ENCODE assay signal across 20 cellular contexts in genomic region chr1:50793521-50793920, GRCh38.
DNase-seq lines count a peak whose midpoint lies in the region; ATAC-seq, FAIRE-seq and TF ChIP-seq lines count a peak whose summit lies in the region.
"Had no signal": no experiment of that assay in that cellular context is flagged by ENCODE, and none has a peak within 500 bp of the region (broad histone marks: within the 10 kb centered on the region; RNA-seq: fewer than 3 reads in every experiment).

No MANE protein-coding gene starts in this region.

- TF ChIP-seq RAD21 in H1 (IDR thresholded peaks at IDR 0.05 in 1 of 2, conservative IDR thresholded peaks at IDR 0.05 in 1 of 2; ENCODE audit: low read depth in 2 of 2, low read length in 2 of 2) = no peak

- H3K79me1 ChIP-seq in H1 (ENCODE audit: low read depth, low read length) = no peaks in the 10 kb centered on the region

- H2AFZ ChIP-seq in GM23338 = no peak overlapping the region
- H2AFZ ChIP-seq in H1 (ENCODE audit: low read length) = no peak overlapping the region
- H2AFZ ChIP-seq: GM23248 had no signal

- no peaks in the 10 kb centered on the region for H3K36me3 ChIP-seq in GM23338 (ENCODE audit: insufficient read depth)
- no peaks in the 10 kb centered on the region for H3K36me3 ChIP-seq in HUES48 (ENCODE audit: control insufficient read depth, insufficient read depth, low read length)
- H3K36me3 ChIP-seq in H1 (ENCODE audit: control insufficient read depth in 2 of 4, insufficient read depth in 4 of 4, low read length in 3 of 4) = no peaks in the 10 kb centered on the region

- peak; percentile 19 for FAIRE-seq in H1 (lab: Jason Lieb, UNC)
- FAIRE-seq: A549, GM12891, GM18507 had no signal

- POLR2A ChIA-PET in H1 (lab: Charles Lee; ENCODE audit: partially characterized antibody) = no interaction called here

- no peak overlapping the region for H3K14ac ChIP-seq in H1 (ENCODE audit: insufficient read length)

- H4K5ac ChIP-seq in H1 (ENCODE audit: insufficient read length, low read depth, low read length) = no peak overlapping the region

- no peak overlapping the region for H2BK5ac ChIP-seq in H1 (ENCODE audit: low read depth, low read length)

- H3K9ac ChIP-seq in HUES48 (ENCODE audit: low read depth, low read length) (no peak overlapping the region), H1 (replicated peaks in 1 of 4; ENCODE audit: extremely low read depth in 1 of 4, low read depth in 3 of 4, low read length in 3 of 4) (no peak overlapping the region)
- H3K9ac ChIP-seq: GM23248 had no signal

- no peak overlapping the region for H3K4me3 Mint-ChIP-seq in GM23338
- H3K4me3 Mint-ChIP-seq: CD4-positive, alpha-beta memory T cell had no signal

- H3K36me3 Mint-ChIP-seq in GM23338 (ENCODE audit: low read depth) = no peaks in the 10 kb centered on the region

- no peak overlapping the region for H3K4ac ChIP-seq in H1 (replicated peaks; ENCODE audit: insufficient read length, low read depth, low read length)

- no peak overlapping the region for H2BK15ac ChIP-seq in H1 (ENCODE audit: low read length)

- CTCF ChIA-PET in H1 (lab: Charles Lee; ENCODE audit: partially characterized antibody) = interaction anchor here (1.0 kb wide), 1 partner anchor 18 kb away, joined by 3 read pairs; no protein-coding TSS in a partner anchor

- no peak for ATAC-seq in GM23338
- ATAC-seq: A549, HCT116 had no signal

- H3K4me3 ChIP-seq in GM23338 (no peak overlapping the region), HUES48 (ENCODE audit: low read depth, low read length) (no peak overlapping the region), H1 (ENCODE audit: extremely low read depth in 1 of 4, insufficient read depth in 2 of 4, low read depth in 3 of 4, low read length in 4 of 4) (no peak overlapping the region)
- H3K4me3 ChIP-seq: A549, GM23248 had no signal

- H3K4me1 Mint-ChIP-seq in GM23338 = peaks cover 17% of the 10 kb centered on the region

- H2BK20ac ChIP-seq in H1 (ENCODE audit: low read length) = no peak overlapping the region

- H4K91ac ChIP-seq in H1 (replicated peaks; ENCODE audit: insufficient read length, low read length) = no peak overlapping the region

- no peak overlapping the region for H2BK120ac ChIP-seq in H1 (replicated peaks; ENCODE audit: low read depth, low read length)

- DNase-seq in GM23338 (ENCODE audit: low spot score) (no peak), H1 (ENCODE audit: low read depth in 1 of 2, low spot score in 2 of 2) (no peak), OCI-M2 (lab: John Stamatoyannopoulos, UW; ENCODE audit: unreplicated experiment) (no peak), Kasumi-1 (lab: John Stamatoyannopoulos, UW) (no peak)
- no peak for DNase-seq in stimulated activated CD4-positive, alpha-beta T cell treated with anti-CD3 and anti-CD28 coated beads, Interleukin-4, amount 100 ng/mL, for 1 hour
- DNase-seq: 8988T; C1 segment of cervical spinal cord; Calu3; CD4-positive, alpha-beta memory T cell; COR-L47; DMS53; DMS79 treated with DMSO at 0.1 percent for 48 hours; GF-D8; GM23248; H7 had no signal

- H3K9me3 ChIP-seq in HUES48 (ENCODE audit: control insufficient read depth, insufficient read depth, low read length) = no peaks in the 10 kb centered on the region
- H3K9me3 ChIP-seq in H1 (ENCODE audit: insufficient read depth in 2 of 2, low read depth in 1 of 2, low read length in 1 of 2) = no peaks in the 10 kb centered on the region
- H3K9me3 ChIP-seq: A549 had no signal

- no peak overlapping the region for H3K23ac ChIP-seq in H1 (ENCODE audit: insufficient read length)

- H3K79me2 ChIP-seq in GM23338 (replicated peaks; ENCODE audit: insufficient read depth) = no peaks in the 10 kb centered on the region
- no peaks in the 10 kb centered on the region for H3K79me2 ChIP-seq in H1 (ENCODE audit: control insufficient read depth in 1 of 2, insufficient read depth in 2 of 2, low read length in 2 of 2)

- H4K20me1 ChIP-seq in GM23338 (replicated peaks; ENCODE audit: insufficient read depth) (no peaks in the 10 kb centered on the region), H1 (replicated peaks in 1 of 2; ENCODE audit: control insufficient read depth in 1 of 2, insufficient read depth in 2 of 2, low read length in 2 of 2) (no peaks in the 10 kb centered on the region)

- no peaks in the 10 kb centered on the region; the same call in 1 of the 2 replicates for H3K9me2 ChIP-seq in GM23338 (ENCODE audit: insufficient read depth)

- no peaks in the 10 kb centered on the region; the same call in 1 of the 2 replicates for H3K4me1 ChIP-seq in GM23338 (ENCODE audit: insufficient read depth)
- H3K4me1 ChIP-seq in HUES48 (ENCODE audit: control insufficient read depth, insufficient read depth, low read length) = peaks cover 14% of the 10 kb centered on the region
- H3K4me1 ChIP-seq in H1 (replicated peaks in 1 of 4; ENCODE audit: control insufficient read depth in 3 of 4, insufficient read depth in 4 of 4, low read length in 3 of 4) = 0 out of 7 replicates have a peak, but pooled peaks cover 0 to 2% (median 0%) of the 10 kb centered on the region in 4 experiments
- H3K4me1 ChIP-seq: A549 had no signal

- H3K56ac ChIP-seq in H1 (replicated peaks; ENCODE audit: insufficient read length, low read depth, low read length) = no peak overlapping the region

- no peaks in the 10 kb centered on the region for H3F3A ChIP-seq in GM23338 (replicated peaks; ENCODE audit: low read depth)

- 68% methylated on average over 6 of the region's 6 CpGs; no CpG with 5 or more reads in 1 of the 2 experiments for WGBS in H1 (ENCODE audit: extremely low coverage in 1 of 2, insufficient coverage in 1 of 2, insufficient read length in 1 of 2, insufficient replicate concordance in 2 of 2, low coverage in 1 of 2, low lambda C conversion rate in 2 of 2, missing lambda C conversion rate in 1 of 2), 2 experiments

- H3K23me2 ChIP-seq in H1 (ENCODE audit: low read depth, low read length) = no peaks in the 10 kb centered on the region

- no peak for TF ChIP-seq CTCF in GM23338 (conservative IDR thresholded peaks at IDR 0.05; ENCODE audit: low read depth in 2 of 2)
- no peak for TF ChIP-seq CTCF in H1 (IDR thresholded peaks at IDR 0.05; ENCODE audit: control extremely low read depth in 1 of 3, insufficient read depth in 1 of 3, low read depth in 1 of 3, low read length in 3 of 3)

- no peak for TF ChIP-seq POLR2A in H1 (IDR thresholded peaks at IDR 0.05; ENCODE audit: control extremely low read depth in 1 of 2, low read depth in 2 of 2, low read length in 2 of 2)

- no peak overlapping the region for H2AK5ac ChIP-seq in H1 (ENCODE audit: low read depth, low read length)

- H3K18ac ChIP-seq in H1 (ENCODE audit: extremely low read depth, low read length) = no peak overlapping the region

- TF ChIP-seq EP300 in H1 (IDR thresholded peaks at IDR 0.05; ENCODE audit: borderline replicate concordance in 1 of 2, low read depth in 2 of 2, low read length in 2 of 2) = no peak

- H3K27me3 Mint-ChIP-seq in GM23338 (ENCODE audit: insufficient read depth, low read depth, poor library complexity) = peaks cover 2% of the 10 kb centered on the region
- H3K27me3 Mint-ChIP-seq: CD4-positive, alpha-beta memory T cell had no signal

- no peak overlapping the region for H4K8ac ChIP-seq in H1 (ENCODE audit: extremely low read depth, insufficient read depth, low read length)

- no peak overlapping the region for H3K27ac ChIP-seq in GM23338 (ENCODE audit: low read depth)
- peak overlapping the region; percentile 17 for H3K27ac ChIP-seq in HUES48 (ENCODE audit: low read depth, low read length)
- no peak overlapping the region for H3K27ac ChIP-seq in H1 (ENCODE audit: low read depth, low read length)
- H3K27ac ChIP-seq: A549, GM23248 had no signal

- H2BK12ac ChIP-seq in H1 (ENCODE audit: low read depth, low read length) = no peak overlapping the region

- no peak overlapping the region for H3K4me2 ChIP-seq in GM23338
- no peak overlapping the region for H3K4me2 ChIP-seq in H1 (ENCODE audit: insufficient read depth in 1 of 2, low read depth in 2 of 2, low read length in 2 of 2)
- H3K4me2 ChIP-seq: A549 had no signal

- H3K27ac Mint-ChIP-seq in GM23338 = peak overlapping the region; percentile 69

- H3K9me3 Mint-ChIP-seq in GM23338 = no peaks in the 10 kb centered on the region
- H3K9me3 Mint-ChIP-seq: CD4-positive, alpha-beta memory T cell had no signal

- H3K27me3 ChIP-seq in GM23338 (ENCODE audit: insufficient read depth) = no peaks in the 10 kb centered on the region
- no peaks in the 10 kb centered on the region for H3K27me3 ChIP-seq in HUES48 (ENCODE audit: control insufficient read depth, insufficient read depth, low read length)
- H3K27me3 ChIP-seq in H1 (replicated peaks in 1 of 4; ENCODE audit: control insufficient read depth in 3 of 4, extremely low read depth in 1 of 4, insufficient read depth in 3 of 4, low read length in 3 of 4) = no peaks in the 10 kb centered on the region

TF ChIP-seq in GM23338, 12 proteins besides CTCF, POLR2A, EP300 and RAD21 (continues in another document):
- TF ChIP-seq, protein P1, sequence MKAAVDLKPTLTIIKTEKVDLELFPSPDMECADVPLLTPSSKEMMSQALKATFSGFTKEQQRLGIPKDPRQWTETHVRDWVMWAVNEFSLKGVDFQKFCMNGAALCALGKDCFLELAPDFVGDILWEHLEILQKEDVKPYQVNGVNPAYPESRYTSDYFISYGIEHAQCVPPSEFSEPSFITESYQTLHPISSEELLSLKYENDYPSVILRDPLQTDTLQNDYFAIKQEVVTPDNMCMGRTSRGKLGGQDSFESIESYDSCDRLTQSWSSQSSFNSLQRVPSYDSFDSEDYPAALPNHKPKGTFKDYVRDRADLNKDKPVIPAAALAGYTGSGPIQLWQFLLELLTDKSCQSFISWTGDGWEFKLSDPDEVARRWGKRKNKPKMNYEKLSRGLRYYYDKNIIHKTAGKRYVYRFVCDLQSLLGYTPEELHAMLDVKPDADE (IDR thresholded peaks at IDR 0.05) = no peak
- no peak for TF ChIP-seq ZNF114 (CRISPR knock-in tag; IDR thresholded peaks at IDR 0.05)
- TF ChIP-seq JUNB (IDR thresholded peaks at IDR 0.05; ENCODE audit: unreplicated experiment) = no peak

TF ChIP-seq in H1, 55 proteins besides CTCF, POLR2A, EP300 and RAD21:
- no peak for TF ChIP-seq TAF7 (optimal IDR thresholded peaks at IDR 0.05; ENCODE audit: borderline replicate concordance, low read depth, low read length)
- TF ChIP-seq CBX5 (IDR thresholded peaks at IDR 0.05; ENCODE audit: low read depth, low read length) = no peak
- no peak for TF ChIP-seq CREB1 (IDR thresholded peaks at IDR 0.05)
- no peak for TF ChIP-seq POU5F1 (IDR thresholded peaks at IDR 0.05; ENCODE audit: low read depth, low read length)
- TF ChIP-seq KDM5A (IDR thresholded peaks at IDR 0.05; ENCODE audit: low read length) = no peak
- no peak for TF ChIP-seq CEBPB (IDR thresholded peaks at IDR 0.05; ENCODE audit: low read depth, low read length)
- TF ChIP-seq FOSL1 (IDR thresholded peaks at IDR 0.05; ENCODE audit: insufficient read depth, low read depth, low read length) = no peak
- TF ChIP-seq SIRT6 (IDR thresholded peaks at IDR 0.05; ENCODE audit: low read length) = no peak
- no peak for TF ChIP-seq CBX8 (IDR thresholded peaks at IDR 0.05; ENCODE audit: borderline replicate concordance, low read depth, low read length)
- TF ChIP-seq EGR1 (IDR thresholded peaks at IDR 0.05; ENCODE audit: borderline replicate concordance, low read depth, low read length) = no peak
- no peak for TF ChIP-seq CHD2 (IDR thresholded peaks at IDR 0.05; ENCODE audit: low read length)
- no peak for TF ChIP-seq SIX5 (IDR thresholded peaks at IDR 0.05; ENCODE audit: low read depth, low read length)
